15 cellular contexts compared by ENCODE assay signal in genomic region chrX:39125834-39126233, GRCh38.
DNase-seq lines count a peak whose midpoint lies in the region; ATAC-seq and TF ChIP-seq lines count a peak whose summit lies in the region.
"Had no signal": no experiment of that assay in that cellular context is flagged by ENCODE, and none has a peak within 500 bp of the region (broad histone marks: within the 10 kb centered on the region; RNA-seq: fewer than 3 reads in every experiment).

No MANE protein-coding gene starts in this region.

- TF ChIP-seq CTCF in body of pancreas (IDR thresholded peaks at IDR 0.05): no peak

- no peaks in the 10 kb centered on the region for H3K36me3 Mint-ChIP-seq in activated CD4-positive, alpha-beta memory T cell treated with anti-CD3 and anti-CD28 coated beads for 36 hours
- H3K36me3 Mint-ChIP-seq: CD8-positive, alpha-beta T cell had no signal

- H3K4me1 Mint-ChIP-seq in activated CD4-positive, alpha-beta memory T cell treated with anti-CD3 and anti-CD28 coated beads for 36 hours (ENCODE audit: low read depth): no peaks in the 10 kb centered on the region
- H3K4me1 Mint-ChIP-seq: B cell had no signal

- CTCF ChIA-PET in activated CD4-positive, alpha-beta memory T cell treated with anti-CD3 and anti-CD28 coated beads for 36 hours (lab: Charles Lee): interaction anchor here (0.6 kb wide), 1 partner anchor 590 kb away, joined by 5 read pairs; no protein-coding TSS in a partner anchor

- ATAC-seq in Right ventricle myocardium inferior (peak; percentile 50), body of pancreas (peak; percentile 77), GM18861 (IDR thresholded peaks at IDR 0.05; ENCODE audit: unreplicated experiment) (no peak)
- ATAC-seq: CD8-positive, alpha-beta T cell; HepG2 had no signal

- no peaks in the 10 kb centered on the region for H3K27me3 ChIP-seq in body of pancreas

- peak overlapping the region in 1 of 4 donors; percentile 49 for H3K27ac ChIP-seq in body of pancreas
- H3K27ac ChIP-seq: C4-2B had no signal

- no peak overlapping the region for H3K27ac Mint-ChIP-seq in activated CD4-positive, alpha-beta memory T cell treated with anti-CD3 and anti-CD28 coated beads for 36 hours
- H3K27ac Mint-ChIP-seq: B cell; CD8-positive, alpha-beta T cell had no signal

- H3K36me3 ChIP-seq in body of pancreas (replicated peaks in 1 of 2; ENCODE audit: insufficient read depth in 1 of 2, low read depth in 2 of 2): no peaks in the 10 kb centered on the region
- H3K36me3 ChIP-seq: HAP-1 had no signal

- POLR2A ChIA-PET in activated CD4-positive, alpha-beta memory T cell treated with anti-CD3 and anti-CD28 coated beads for 36 hours (lab: Charles Lee): no interaction called here

- TF ChIP-seq POLR2A in body of pancreas (IDR thresholded peaks at IDR 0.05): no peak

- intact Hi-C loops in Right ventricle myocardium inferior (cut with DNase I): no loop called here
- intact Hi-C loops in cardiac septum (cut with DNase I): no loop called here
- intact Hi-C loops in body of pancreas (cut with DNase I): no loop called here
- intact Hi-C loops in activated CD4-positive, alpha-beta memory T cell treated with anti-CD3 and anti-CD28 coated beads for 36 hours (cut with micrococcal nuclease): no loop called here

- H3K4me3 Mint-ChIP-seq in activated CD4-positive, alpha-beta memory T cell treated with anti-CD3 and anti-CD28 coated beads for 36 hours: no peak overlapping the region
- H3K4me3 Mint-ChIP-seq: B cell; CD8-positive, alpha-beta T cell had no signal

- no peaks in the 10 kb centered on the region for H3K9me3 ChIP-seq in body of pancreas
- H3K9me3 ChIP-seq: HAP-1 had no signal

- H3K4me1 ChIP-seq in body of pancreas: peaks cover 16% of the 10 kb centered on the region
- H3K4me1 ChIP-seq: HAP-1 had no signal

- 33 to 35% methylated on average over 1 of the region's 1 CpG for WGBS in body of pancreas, 2 donors

- peaks cover 13% of the 10 kb centered on the region for H3K27me3 Mint-ChIP-seq in activated CD4-positive, alpha-beta memory T cell treated with anti-CD3 and anti-CD28 coated beads for 36 hours
- H3K27me3 Mint-ChIP-seq: B cell had no signal

- no peak overlapping the region for H3K4me3 ChIP-seq in body of pancreas
- H3K4me3 ChIP-seq: HAP-1 had no signal

- DNase-seq in Right ventricle myocardium inferior (ENCODE audit: missing footprints): no peak
- no peak for DNase-seq in cardiac septum (ENCODE audit: low spot score)
- peak; percentile 5 for DNase-seq in NCI-H446 treated with DMSO at 0.1 percent for 48 hours (lab: John Stamatoyannopoulos, UW)
- DNase-seq in body of pancreas: peak; percentile 35 to 68 (median 50)
- DNase-seq in activated CD4-positive, alpha-beta memory T cell treated with anti-CD3 and anti-CD28 coated beads for 36 hours: no peak
- no peak for DNase-seq in activated T-cell treated with anti-CD3 and anti-CD28 coated beads, Interleukin-2, amount 50 U/mL, for 1 hour
- DNase-seq: CD8-positive, alpha-beta T cell; COR-L47; DMS153; EL had no signal

- no peaks in the 10 kb centered on the region for H3K9me3 Mint-ChIP-seq in activated CD4-positive, alpha-beta memory T cell treated with anti-CD3 and anti-CD28 coated beads for 36 hours
- H3K9me3 Mint-ChIP-seq: CD8-positive, alpha-beta T cell had no signal

Comparison
In these comparisons a context has a peak if more than half of its experiments do, and no peak if none do; other contexts are left out.
1. DNase-seq: peak in NCI-H446 treated with DMSO at 0.1 percent for 48 hours (single experiment) and body of pancreas (4 of 4); none in Right ventricle myocardium inferior (single experiment), cardiac septum (single experiment), activated CD4-positive, alpha-beta memory T cell treated with anti-CD3 and anti-CD28 coated beads for 36 hours (single experiment) and activated T-cell treated with anti-CD3 and anti-CD28 coated beads, Interleukin-2, amount 50 U/mL, for 1 hour (single experiment).